24 cellular contexts compared by ENCODE assay signal in the genomic region with DNA sequence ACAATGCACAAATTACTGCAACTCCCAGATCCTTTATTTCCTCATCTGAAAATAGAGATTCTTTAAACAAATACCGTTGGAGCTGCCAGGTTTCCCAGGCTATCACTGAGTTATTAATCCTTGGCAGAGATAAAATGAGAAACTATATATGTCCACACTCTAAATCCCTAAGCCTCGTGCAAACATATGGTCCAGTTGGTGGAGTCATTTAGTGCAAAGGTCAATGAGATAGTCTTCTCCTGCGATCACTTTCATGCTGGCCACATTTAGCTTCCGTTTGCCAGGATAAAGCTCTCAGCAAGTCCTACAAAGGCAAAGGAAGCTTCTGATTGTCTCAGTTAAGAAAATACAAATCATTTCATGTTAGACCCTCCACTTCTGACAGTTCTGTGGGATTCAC. TPM values are rescaled to one million over a fixed set of nuclear protein-coding genes. Genes with fewer than 3 reads are reported as not detected.
"Had no signal": no experiment of that assay in that cellular context is flagged by ENCODE, and none has a peak within 500 bp of the region (broad histone marks: within the 10 kb centered on the region; RNA-seq: fewer than 3 reads in every experiment).

No MANE protein-coding gene starts in this region.

- H3K4me3 ChIP-seq: dorsolateral prefrontal cortex, lower lobe of right lung, mucosa of descending colon, psoas muscle, sigmoid colon, spleen, testis, tibial artery had no signal

- H3K36me3 ChIP-seq: lower lobe of right lung, neutrophil, sigmoid colon, spleen, tibial artery had no signal

- ATAC-seq: esophagus mucosa; left ventricle myocardium superior; lower lobe of right lung; mucosa of descending colon; natural killer cell treated with Interleukin-12 subunit alpha and Interleukin-12 subunit beta and Interleukin-15 and Interleukin-18, amount 100 ng/mL, for 72 hours; psoas muscle; right cardiac atrium; stimulated activated memory B cell treated with anti-CD40 and anti-IgM and Interleukin-4, amounts not matched to agents 10 μg/mL and 1 μg/mL and 100 μg/mL, for 72 hours; stimulated activated naive CD8-positive, alpha-beta T cell treated with anti-CD3 and anti-CD28 coated beads, Interleukin-15, Interleukin-2, amounts not matched to agents 100 U/mL and 50 U/mL, for 24 hours had no signal

- DNase-seq: cerebellar nuclear complex; dorsolateral prefrontal cortex; effector CD4-positive, alpha-beta T cell; foreskin melanocyte; left ventricle myocardium superior; lower lobe of right lung; mucosa of descending colon; naive B cell; posterior cingulate gyrus; psoas muscle; right cardiac atrium; sigmoid colon; spleen; stimulated activated CD4-positive, alpha-beta T cell treated with anti-CD3 and anti-CD28 coated beads, Interleukin-4, amount 100 ng/mL, for 4 hours; stimulated activated naive CD8-positive, alpha-beta T cell treated with anti-CD3 and anti-CD28 coated beads, Interleukin-15, Interleukin-2, amounts not matched to agents 100 U/mL and 50 U/mL, for 24 hours; substantia nigra; testis; tibial artery had no signal

- H3K9me3 ChIP-seq: lower lobe of right lung, mucosa of descending colon, neutrophil, psoas muscle, sigmoid colon, testis, tibial artery had no signal

- H3K4me1 ChIP-seq: lower lobe of right lung, psoas muscle, spleen, testis had no signal

- H3K27me3 ChIP-seq: dorsolateral prefrontal cortex, neutrophil, sigmoid colon, testis, tibial artery had no signal

- H3K27ac ChIP-seq: epithelial cell of prostate, lower lobe of right lung, neutrophil, psoas muscle, sigmoid colon, spleen, testis, tibial artery had no signal

RNA-seq across cellular contexts. Expression of a gene that starts 11.0 kb away (rescaled TPM):
- total RNA-seq: esophagus mucosa; natural killer cell treated with Interleukin-12 subunit alpha and Interleukin-12 subunit beta and Interleukin-15 and Interleukin-18, amount 100 ng/mL, for 72 hours; osteocyte had no signal
